ENCODE assay signal across 20 cellular contexts in the genomic region with DNA sequence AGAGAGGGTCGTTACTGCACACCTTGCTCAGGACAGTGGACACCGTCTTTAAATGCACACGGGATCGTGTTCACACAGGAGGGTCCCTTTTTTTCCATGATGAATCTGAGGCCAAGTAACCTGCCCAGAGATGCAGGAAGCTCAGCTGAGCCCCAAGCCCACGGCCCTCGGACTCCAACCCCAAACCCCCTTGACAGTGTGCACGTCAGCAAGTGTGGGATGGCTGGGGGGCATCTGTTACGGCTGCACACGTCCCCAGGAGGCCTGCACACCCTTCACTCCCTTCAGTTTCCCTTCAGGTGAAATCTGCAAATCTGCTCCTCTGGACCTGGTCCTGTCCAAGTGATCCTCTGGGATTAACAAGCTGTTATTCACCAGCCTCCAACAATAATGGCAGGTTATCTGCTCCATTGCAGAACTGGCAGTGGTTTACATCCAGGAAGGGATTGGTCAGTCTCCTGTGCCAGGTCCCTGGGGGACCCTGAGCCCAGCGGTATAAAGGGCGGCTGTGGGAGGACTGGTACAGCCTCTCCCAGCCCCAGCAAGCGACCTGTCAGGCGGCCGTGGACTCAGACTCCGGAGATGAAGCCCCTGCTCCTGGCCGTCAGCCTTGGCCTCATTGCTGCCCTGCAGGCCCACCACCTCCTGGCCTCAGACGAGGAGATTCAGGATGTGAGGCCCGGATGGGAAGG. TPM values are rescaled to one million over a fixed set of nuclear protein-coding genes. Genes with fewer than 3 reads are reported as not detected.
"Had no signal": no experiment of that assay in that cellular context is flagged by ENCODE, and none has a peak within 500 bp of the region (broad histone marks: within the 10 kb centered on the region; RNA-seq: fewer than 3 reads in every experiment).

A gene (plus strand): TSS at position 525 of the 692 bp plus-strand sequence. CDS start 58 bp downstream, at position 583.

- H3K36me3 ChIP-seq: esophagus squamous epithelium, right lobe of liver, transverse colon, WERI-Rb-1 had no signal

- H3K27ac ChIP-seq: esophagus squamous epithelium, psoas muscle, right lobe of liver, transverse colon, WERI-Rb-1 had no signal

- H3K9me3 ChIP-seq: esophagus squamous epithelium, psoas muscle, right lobe of liver, SK-N-SH, transverse colon had no signal

- H3K4me3 ChIP-seq: esophagus squamous epithelium, psoas muscle, right lobe of liver, transverse colon had no signal

- H3K4me3 Mint-ChIP-seq: activated naive CD8-positive, alpha-beta T cell; natural killer cell treated with Interleukin-12 subunit alpha and Interleukin-12 subunit beta and Interleukin-15 and Interleukin-18, amount 100 ng/mL, for 72 hours had no signal

- DNase-seq: activated CD4-positive, alpha-beta T cell treated with anti-CD3 and anti-CD28 coated beads for 48 hours; amniotic stem cell; esophagus squamous epithelium; hypothalamus; kidney glomerular epithelial cell; mesendoderm; occipital lobe; psoas muscle; right lobe of liver; SK-N-SH; substantia nigra; transverse colon; WERI-Rb-1 had no signal

- H3K27me3 ChIP-seq: right lobe of liver had no signal

- H3K9ac ChIP-seq: SK-N-SH had no signal

- H3K36me3 Mint-ChIP-seq: activated naive CD8-positive, alpha-beta T cell; natural killer cell treated with Interleukin-12 subunit alpha and Interleukin-12 subunit beta and Interleukin-15 and Interleukin-18, amount 100 ng/mL, for 72 hours had no signal

- H3K27me3 Mint-ChIP-seq: activated naive CD8-positive, alpha-beta T cell had no signal

- ATAC-seq: natural killer cell treated with Interleukin-12 subunit alpha and Interleukin-12 subunit beta and Interleukin-15 and Interleukin-18, amount 100 ng/mL, for 72 hours; psoas muscle; right lobe of liver had no signal

- H3K4me1 ChIP-seq: esophagus squamous epithelium, psoas muscle, right lobe of liver, transverse colon had no signal

- H3K9me3 Mint-ChIP-seq: natural killer cell treated with Interleukin-12 subunit alpha and Interleukin-12 subunit beta and Interleukin-15 and Interleukin-18, amount 100 ng/mL, for 72 hours had no signal

- H3K27ac Mint-ChIP-seq: activated naive CD8-positive, alpha-beta T cell; natural killer cell treated with Interleukin-12 subunit alpha and Interleukin-12 subunit beta and Interleukin-15 and Interleukin-18, amount 100 ng/mL, for 72 hours had no signal

- H3K4me2 ChIP-seq: SK-N-SH had no signal

RNA-seq across cellular contexts. Expression of the gene that starts here (rescaled TPM):
- total RNA-seq: cardiac septum; endothelial cell of umbilical vein; esophagus squamous epithelium; fibroblast of villous mesenchyme; liver; natural killer cell treated with Interleukin-12 subunit alpha and Interleukin-12 subunit beta and Interleukin-15 and Interleukin-18, amount 100 ng/mL, for 72 hours; occipital lobe; right lobe of liver; T-helper 1 cell treated with Interleukin-12 subunit alpha and Interleukin-12 subunit beta and Interleukin-4 antibody, amounts not matched to agents 30 ng/mL and 1 ng/mL, for 36 hours; transverse colon had no signal
